ENCODE assay signal across 32 cellular contexts in the genomic region with DNA sequence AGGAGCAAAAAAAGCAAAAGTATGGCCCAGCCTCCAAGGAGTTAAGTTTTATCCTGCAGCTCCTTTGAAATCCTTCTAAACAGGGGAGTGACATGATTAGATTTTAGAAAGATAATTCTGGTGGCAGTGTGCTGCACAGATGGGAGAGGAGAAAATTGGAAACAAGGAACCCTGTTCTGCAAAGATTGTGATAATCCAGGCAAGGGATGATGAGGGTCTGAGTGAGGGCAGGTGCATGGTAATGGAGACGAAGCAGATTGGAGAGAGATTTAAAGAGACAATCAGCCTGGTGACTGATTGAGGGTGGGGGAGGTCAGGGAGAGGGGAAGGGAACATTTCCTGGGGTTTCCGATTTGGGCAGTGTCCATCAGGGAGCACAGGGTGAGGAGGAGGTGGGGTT.
"Had no signal": no experiment of that assay in that cellular context is flagged by ENCODE, and none has a peak within 500 bp of the region (broad histone marks: within the 10 kb centered on the region; RNA-seq: fewer than 3 reads in every experiment).

No MANE protein-coding gene starts in this region.

- H3K36me3 Mint-ChIP-seq: activated CD8-positive, alpha-beta memory T cell treated with anti-CD3 and anti-CD28 coated beads, Interleukin-2, amount 10 ng/mL, durations not matched to agents 7 days and 5 days; activated naive CD4-positive, alpha-beta T cell treated with anti-CD3 and anti-CD28 coated beads, Interleukin-2, amount 50 U/mL, for 24 hours; activated naive CD8-positive, alpha-beta T cell treated with anti-CD3 and anti-CD28 coated beads, Interleukin-2, amount 10 ng/mL, durations not matched to agents 7 days and 5 days; brain had no signal

- DNase-seq: activated CD4-positive, alpha-beta T cell treated with anti-CD3 and anti-CD28 coated beads for 36 hours; activated CD4-positive, alpha-beta T cell treated with anti-CD3 and anti-CD28 coated beads, Interleukin-2, amount 10 ng/mL, durations not matched to agents 7 days and 5 days; activated CD4-positive, alpha-beta T cell treated with anti-CD3 and anti-CD28 coated beads, Interleukin-2, amount 50 U/mL, for 48 hours; activated CD4-positive, CD25-positive, alpha-beta regulatory T cell; activated CD4-positive, CD25-positive, alpha-beta regulatory T cell treated with anti-CD3 and anti-CD28 coated beads, Interleukin-2, amount 50 U/mL, for 72 hours; activated CD8-positive, alpha-beta memory T cell treated with anti-CD3 and anti-CD28 coated beads, Interleukin-2, amount 10 ng/mL, durations not matched to agents 7 days and 5 days; activated CD8-positive, alpha-beta memory T cell treated with anti-CD3 and anti-CD28 coated beads, Interleukin-2, amount 50 U/mL, for 4 hours; activated CD8-positive, alpha-beta T cell treated with anti-CD3 and anti-CD28 coated beads, Interleukin-2, amount 10 ng/mL, durations not matched to agents 7 days and 5 days; activated effector memory CD4-positive, alpha-beta T cell treated with anti-CD3 and anti-CD28 coated beads, Interleukin-2, amount 50 U/mL, for 16 hours; activated naive CD4-positive, alpha-beta T cell treated with anti-CD3 and anti-CD28 coated beads for 36 hours; activated naive CD8-positive, alpha-beta T cell treated with anti-CD3 and anti-CD28 coated beads, Interleukin-2, amount 10 ng/mL, durations not matched to agents 7 days and 5 days; activated T-cell treated with anti-CD3 and anti-CD28 coated beads, Interleukin-2, amount 50 U/mL, for 1 hour; activated T-cell treated with anti-CD3 and anti-CD28 coated beads, Interleukin-2, amount 50 U/mL, for 48 hours; central memory CD4-positive, alpha-beta T cell; cerebellar nuclear complex; colonic mucosa; effector memory CD4-positive, alpha-beta T cell; endodermal cell; foreskin fibroblast; head of caudate nucleus; hippocampal formation; T-helper 2 cell had no signal

- H3K9me3 Mint-ChIP-seq: activated CD4-positive, alpha-beta T cell treated with anti-CD3 and anti-CD28 coated beads, Interleukin-2, amount 10 ng/mL, durations not matched to agents 7 days and 5 days; activated naive CD4-positive, alpha-beta T cell treated with anti-CD3 and anti-CD28 coated beads for 36 hours; activated naive CD4-positive, alpha-beta T cell treated with anti-CD3 and anti-CD28 coated beads, Interleukin-2, amount 50 U/mL, for 24 hours; activated naive CD8-positive, alpha-beta T cell treated with anti-CD3 and anti-CD28 coated beads, Interleukin-2, amount 10 ng/mL, durations not matched to agents 7 days and 5 days; activated T-helper 1 cell treated with anti-CD3 and anti-CD28 coated beads, Interleukin-12 subunit alpha, Interleukin-12 subunit beta, Interleukin-2, Interleukin-4 antibody, amounts not matched to agents 30 ng/mL and 10 ng/mL and 1 ng/mL, durations not matched to agents 14 hours and 24 hours and 36 hours; activated T-helper 2 cell treated with anti-CD3 and anti-CD28 coated beads, Interferon-gamma antibody, Interleukin-2, Interleukin-4, amounts not matched to agents 10 μg/mL and 5 μg/mL and 100 μg/mL, durations not matched to agents 14 hours and 24 hours and 36 hours; endodermal cell had no signal

- H3K9me3 ChIP-seq: ascending aorta, breast epithelium, colonic mucosa had no signal

- H3K27ac Mint-ChIP-seq: activated CD4-positive, alpha-beta T cell treated with anti-CD3 and anti-CD28 coated beads for 36 hours; activated CD4-positive, alpha-beta T cell treated with anti-CD3 and anti-CD28 coated beads, Interleukin-2, amount 10 ng/mL, durations not matched to agents 7 days and 5 days; activated CD8-positive, alpha-beta memory T cell treated with anti-CD3 and anti-CD28 coated beads, Interleukin-2, amount 10 ng/mL, durations not matched to agents 7 days and 5 days; activated CD8-positive, alpha-beta T cell treated with anti-CD3 and anti-CD28 coated beads, Interleukin-2, amount 10 ng/mL, durations not matched to agents 7 days and 5 days; activated naive CD4-positive, alpha-beta T cell treated with anti-CD3 and anti-CD28 coated beads for 36 hours; activated naive CD4-positive, alpha-beta T cell treated with anti-CD3 and anti-CD28 coated beads, Interleukin-2, amount 50 U/mL, for 24 hours; activated naive CD8-positive, alpha-beta T cell treated with anti-CD3 and anti-CD28 coated beads, Interleukin-2, amount 10 ng/mL, durations not matched to agents 7 days and 5 days; activated T-helper 1 cell treated with anti-CD3 and anti-CD28 coated beads, Interleukin-12 subunit alpha, Interleukin-12 subunit beta, Interleukin-2, Interleukin-4 antibody, amounts not matched to agents 30 ng/mL and 10 ng/mL and 1 ng/mL, durations not matched to agents 14 hours and 24 hours and 36 hours; activated T-helper 2 cell treated with anti-CD3 and anti-CD28 coated beads, Interferon-gamma antibody, Interleukin-2, Interleukin-4, amounts not matched to agents 10 μg/mL and 5 μg/mL and 100 μg/mL, durations not matched to agents 14 hours and 24 hours and 36 hours; brain; endodermal cell had no signal

- H3K4me1 ChIP-seq: ascending aorta, breast epithelium, colonic mucosa had no signal

- H3K4me3 ChIP-seq: ascending aorta, breast epithelium, cardiac muscle cell, colonic mucosa had no signal

- H3K4me3 Mint-ChIP-seq: activated CD4-positive, alpha-beta T cell treated with anti-CD3 and anti-CD28 coated beads for 36 hours; activated CD4-positive, alpha-beta T cell treated with anti-CD3 and anti-CD28 coated beads, Interleukin-2, amount 10 ng/mL, durations not matched to agents 7 days and 5 days; activated CD8-positive, alpha-beta memory T cell treated with anti-CD3 and anti-CD28 coated beads, Interleukin-2, amount 10 ng/mL, durations not matched to agents 7 days and 5 days; activated CD8-positive, alpha-beta T cell treated with anti-CD3 and anti-CD28 coated beads, Interleukin-2, amount 10 ng/mL, durations not matched to agents 7 days and 5 days; activated naive CD4-positive, alpha-beta T cell treated with anti-CD3 and anti-CD28 coated beads for 36 hours; activated naive CD4-positive, alpha-beta T cell treated with anti-CD3 and anti-CD28 coated beads, Interleukin-2, amount 50 U/mL, for 24 hours; activated naive CD8-positive, alpha-beta T cell treated with anti-CD3 and anti-CD28 coated beads, Interleukin-2, amount 10 ng/mL, durations not matched to agents 7 days and 5 days; activated T-helper 1 cell treated with anti-CD3 and anti-CD28 coated beads, Interleukin-12 subunit alpha, Interleukin-12 subunit beta, Interleukin-2, Interleukin-4 antibody, amounts not matched to agents 30 ng/mL and 10 ng/mL and 1 ng/mL, durations not matched to agents 14 hours and 24 hours and 36 hours; brain; endodermal cell had no signal

- H3K36me3 ChIP-seq: ascending aorta, breast epithelium, cardiac muscle cell, colonic mucosa had no signal

- H3K4me1 Mint-ChIP-seq: activated CD4-positive, alpha-beta T cell treated with anti-CD3 and anti-CD28 coated beads for 36 hours; activated CD4-positive, alpha-beta T cell treated with anti-CD3 and anti-CD28 coated beads, Interleukin-2, amount 10 ng/mL, durations not matched to agents 7 days and 5 days; activated CD8-positive, alpha-beta memory T cell treated with anti-CD3 and anti-CD28 coated beads, Interleukin-2, amount 10 ng/mL, durations not matched to agents 7 days and 5 days; activated naive CD4-positive, alpha-beta T cell treated with anti-CD3 and anti-CD28 coated beads, Interleukin-2, amount 50 U/mL, for 24 hours; activated naive CD8-positive, alpha-beta T cell treated with anti-CD3 and anti-CD28 coated beads, Interleukin-2, amount 10 ng/mL, durations not matched to agents 7 days and 5 days had no signal

- FAIRE-seq: frontal cortex, TTC549 had no signal

- H3K27me3 Mint-ChIP-seq: activated CD4-positive, alpha-beta T cell treated with anti-CD3 and anti-CD28 coated beads for 36 hours; activated CD4-positive, alpha-beta T cell treated with anti-CD3 and anti-CD28 coated beads, Interleukin-2, amount 10 ng/mL, durations not matched to agents 7 days and 5 days; activated CD8-positive, alpha-beta memory T cell treated with anti-CD3 and anti-CD28 coated beads, Interleukin-2, amount 10 ng/mL, durations not matched to agents 7 days and 5 days; brain had no signal

- H3K27ac ChIP-seq: ascending aorta, breast epithelium, cardiac muscle cell, colonic mucosa had no signal

- H3K27me3 ChIP-seq: ascending aorta, breast epithelium, cardiac muscle cell, colonic mucosa had no signal

- ATAC-seq: activated CD4-positive, alpha-beta T cell treated with anti-CD3 and anti-CD28 coated beads for 36 hours; activated CD8-positive, alpha-beta memory T cell treated with anti-CD3 and anti-CD28 coated beads, Interleukin-2, amount 10 ng/mL, durations not matched to agents 7 days and 5 days; activated CD8-positive, alpha-beta T cell treated with anti-CD3 and anti-CD28 coated beads, Interleukin-2, amount 10 ng/mL, durations not matched to agents 7 days and 5 days; esophagus mucosa had no signal
